15 cellular contexts compared by ENCODE assay signal in the genomic region with DNA sequence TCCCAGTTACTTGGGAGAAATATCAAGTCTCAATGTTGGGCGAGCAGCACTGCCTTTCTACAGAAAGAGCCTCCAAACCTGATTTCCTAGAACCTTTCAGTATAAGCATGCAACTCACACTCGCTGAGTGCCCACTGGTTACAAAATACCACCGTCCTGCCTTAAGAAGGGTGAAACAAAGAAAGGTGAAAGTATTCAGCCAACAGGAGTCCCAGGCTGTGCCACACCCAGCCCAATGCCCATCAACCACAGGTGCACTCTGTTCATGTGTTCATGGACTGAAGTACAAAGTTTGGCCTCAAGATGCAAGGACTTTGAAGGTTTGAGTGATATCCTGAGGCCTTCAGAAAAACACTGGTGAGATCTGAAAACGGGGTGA.
"Had no signal": no experiment of that assay in that cellular context is flagged by ENCODE, and none has a peak within 500 bp of the region (broad histone marks: within the 10 kb centered on the region; RNA-seq: fewer than 3 reads in every experiment).

No MANE protein-coding gene starts in this region.

- H3K36me3 ChIP-seq: heart right ventricle, lower lobe of right lung, ovary had no signal

- H3K4me1 ChIP-seq: lower lobe of right lung had no signal

- H3K4me3 ChIP-seq: heart right ventricle, lower lobe of right lung, ovary, testis had no signal

- ATAC-seq: lower lobe of right lung; stimulated activated naive CD8-positive, alpha-beta T cell treated with anti-CD3 and anti-CD28 coated beads, Interleukin-15, Interleukin-2, amounts not matched to agents 100 U/mL and 50 U/mL, for 24 hours had no signal

- H3K27ac Mint-ChIP-seq: activated naive CD8-positive, alpha-beta T cell treated with anti-CD3 and anti-CD28 coated beads for 36 hours; activated T-cell treated with anti-CD3 and anti-CD28 coated beads, Interleukin-2, amount 50 U/mL, for 24 hours had no signal

- H3K9me3 ChIP-seq: heart right ventricle, lower lobe of right lung, ovary, testis had no signal

- H3K27ac ChIP-seq: lower lobe of right lung had no signal

- H3K27me3 Mint-ChIP-seq: activated naive CD8-positive, alpha-beta T cell treated with anti-CD3 and anti-CD28 coated beads for 36 hours had no signal

- H3K4me3 Mint-ChIP-seq: activated naive CD8-positive, alpha-beta T cell treated with anti-CD3 and anti-CD28 coated beads for 36 hours; activated T-cell treated with anti-CD3 and anti-CD28 coated beads, Interleukin-2, amount 50 U/mL, for 24 hours had no signal

- H3K9me3 Mint-ChIP-seq: activated naive CD8-positive, alpha-beta T cell treated with anti-CD3 and anti-CD28 coated beads for 36 hours; activated T-cell treated with anti-CD3 and anti-CD28 coated beads, Interleukin-2, amount 50 U/mL, for 24 hours; natural killer cell had no signal

- DNase-seq: activated effector memory CD4-positive, alpha-beta T cell treated with Interleukin-2 at 50 U/mL for 16 hours; activated naive CD8-positive, alpha-beta T cell treated with anti-CD3 and anti-CD28 coated beads for 36 hours; activated T-cell treated with anti-CD3 and anti-CD28 coated beads, Interleukin-2, amount 50 U/mL, for 24 hours; foreskin melanocyte; lower lobe of right lung; natural killer cell; stimulated activated CD4-positive, alpha-beta T cell treated with anti-CD3 and anti-CD28 coated beads, Interleukin-4, amount 100 ng/mL, for 1 hour; stimulated activated CD8-positive, alpha-beta memory T cell treated with anti-CD3 and anti-CD28 coated beads, Interleukin-4, amount 100 ng/mL, for 48 hours; stimulated activated naive CD8-positive, alpha-beta T cell treated with anti-CD3 and anti-CD28 coated beads, Interleukin-15, Interleukin-2, amounts not matched to agents 100 U/mL and 50 U/mL, for 24 hours had no signal

- FAIRE-seq: colon, endothelial cell of umbilical vein, urothelium cell line had no signal

- H3K27me3 ChIP-seq: heart right ventricle, ovary, testis had no signal

- H3K36me3 Mint-ChIP-seq: activated naive CD8-positive, alpha-beta T cell treated with anti-CD3 and anti-CD28 coated beads for 36 hours; natural killer cell had no signal
